11 cellular contexts compared by ENCODE assay signal in genomic region chr12:21372602-21373001, GRCh38. TPM values are rescaled to one million over a fixed set of nuclear protein-coding genes. Genes with fewer than 3 reads are reported as not detected.
"Had no signal": no experiment of that assay in that cellular context is flagged by ENCODE, and none has a peak within 500 bp of the region (broad histone marks: within the 10 kb centered on the region; RNA-seq: fewer than 3 reads in every experiment).

Gene IAPP, plus strand, starts transcription at chr12:21372902. Its CDS starts 450 bp downstream, at chr12:21373352.

- H3K27ac Mint-ChIP-seq: HFFc6, IgD-negative memory B cell had no signal

- ATAC-seq: HCT116, HepG2 had no signal

- H3K27ac ChIP-seq: HL-60 had no signal

- H3K4me3 ChIP-seq: HAP-1 had no signal

- H3K36me3 ChIP-seq: HAP-1 had no signal

- H3K4me3 Mint-ChIP-seq: HFFc6, IgD-negative memory B cell had no signal

- H3K9me3 Mint-ChIP-seq: HFFc6 had no signal

- H3K4me1 ChIP-seq: HAP-1 had no signal

- FAIRE-seq: HepG2 had no signal

- H3K36me3 Mint-ChIP-seq: IgD-negative memory B cell had no signal

- DNase-seq: GOT3, H7, HFFc6, KBM-7 had no signal

- H3K27me3 Mint-ChIP-seq: IgD-negative memory B cell had no signal

RNA-seq across cellular contexts. Expression of gene IAPP, which starts in this region (rescaled TPM):
- total RNA-seq: H4, H7, HepG2, HFFc6, HT1080 had no signal
- polyA plus RNA-seq: HepG2, IgD-negative memory B cell had no signal
